9 cellular contexts compared by ENCODE assay signal in the genomic region with DNA sequence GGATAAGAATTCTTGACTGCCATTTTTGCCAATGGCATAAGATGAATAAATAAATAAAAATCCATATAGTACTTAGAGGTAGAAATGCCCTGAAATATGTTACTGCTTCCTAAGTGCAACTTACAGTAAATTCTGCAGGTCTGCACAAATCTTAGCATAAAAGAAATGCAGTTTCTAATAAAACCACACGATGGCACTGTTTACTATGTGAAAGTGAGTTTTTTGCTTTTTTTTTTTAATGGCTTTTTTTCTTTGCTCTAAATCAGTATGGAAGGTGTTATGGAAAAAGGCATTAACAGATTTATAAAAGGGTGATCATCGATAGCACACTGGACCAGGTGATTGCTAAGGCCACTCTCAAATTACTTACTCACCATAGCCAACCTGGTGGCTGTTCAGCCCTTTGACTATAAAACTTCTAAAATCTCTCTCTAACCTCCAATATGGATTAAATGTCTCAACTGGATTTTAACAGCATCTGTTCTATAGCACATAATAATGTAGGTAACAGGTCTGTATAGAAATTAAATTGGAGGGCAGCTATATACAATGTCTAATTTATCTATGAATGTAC. TPM values are rescaled to one million over a fixed set of nuclear protein-coding genes. Genes with fewer than 3 reads are reported as not detected.
DNase-seq lines count a peak whose midpoint lies in the region; TF ChIP-seq lines count a peak whose summit lies in the region.
"Had no signal": no experiment of that assay in that cellular context is flagged by ENCODE, and none has a peak within 500 bp of the region (broad histone marks: within the 10 kb centered on the region; RNA-seq: fewer than 3 reads in every experiment).

No MANE protein-coding gene starts in this region.

- no peak overlapping the region for H3K4me3 Mint-ChIP-seq in activated T-helper 2 cell treated with anti-CD3 and anti-CD28 coated beads, Interferon-gamma antibody, Interleukin-2, Interleukin-4, amounts not matched to agents 10 μg/mL and 5 μg/mL and 100 μg/mL, durations not matched to agents 14 hours and 24 hours and 36 hours (ENCODE audit: low read depth)
- H3K4me3 Mint-ChIP-seq: activated naive CD8-positive, alpha-beta T cell had no signal

- intact Hi-C loops in activated T-helper 2 cell treated with anti-CD3 and anti-CD28 coated beads, Interferon-gamma antibody, Interleukin-2, Interleukin-4, amounts not matched to agents 10 μg/mL and 5 μg/mL and 100 μg/mL, durations not matched to agents 14 hours and 24 hours and 36 hours (cut with micrococcal nuclease) = loop anchor here (2.0 to 5.0 kb wide), 2 partner anchors 46 to 865 kb away; a partner anchor contains a TSS

- peaks cover 7% of the 10 kb centered on the region for H3K4me1 Mint-ChIP-seq in activated T-helper 2 cell treated with anti-CD3 and anti-CD28 coated beads, Interferon-gamma antibody, Interleukin-2, Interleukin-4, amounts not matched to agents 10 μg/mL and 5 μg/mL and 100 μg/mL, durations not matched to agents 14 hours and 24 hours and 36 hours (ENCODE audit: low read depth)

- DNase-seq in NCI-H510A treated with DMSO at 0.1 percent for 48 hours (lab: John Stamatoyannopoulos, UW) (peak; percentile 2), NCI-H510A (lab: John Stamatoyannopoulos, UW) (no peak), NCI-H2107 treated with DMSO at 0.1 percent for 48 hours (lab: John Stamatoyannopoulos, UW; ENCODE audit: unreplicated experiment) (peak; percentile 34), astrocyte of the cerebellum (ENCODE audit: low read depth) (peak; percentile 53), kidney tubule cell (ENCODE audit: low spot score) (peak; percentile 38), Ammon's horn (ENCODE audit: low spot score) (no peak)
- DNase-seq in activated T-helper 2 cell treated with anti-CD3 and anti-CD28 coated beads, Interferon-gamma antibody, Interleukin-2, Interleukin-4, amounts not matched to agents 10 μg/mL and 5 μg/mL and 100 μg/mL, durations not matched to agents 14 hours and 24 hours and 36 hours (ENCODE audit: low spot score) = no peak
- no peak for DNase-seq in stimulated activated CD4-positive, alpha-beta T cell treated with anti-CD3 and anti-CD28 coated beads, Interleukin-12 subunit alpha, Interleukin-12 subunit beta, amount 100 ng/mL, for 4 hours

- H3K27ac Mint-ChIP-seq in activated T-helper 2 cell treated with anti-CD3 and anti-CD28 coated beads, Interferon-gamma antibody, Interleukin-2, Interleukin-4, amounts not matched to agents 10 μg/mL and 5 μg/mL and 100 μg/mL, durations not matched to agents 14 hours and 24 hours and 36 hours = no peak overlapping the region
- H3K27ac Mint-ChIP-seq: activated naive CD8-positive, alpha-beta T cell had no signal

- peak; percentile 36 for TF ChIP-seq CTCF in astrocyte of the cerebellum (IDR thresholded peaks at IDR 0.05; ENCODE audit: low read depth, low read length, missing control alignments)

- H3K9me3 Mint-ChIP-seq in activated T-helper 2 cell treated with anti-CD3 and anti-CD28 coated beads, Interferon-gamma antibody, Interleukin-2, Interleukin-4, amounts not matched to agents 10 μg/mL and 5 μg/mL and 100 μg/mL, durations not matched to agents 14 hours and 24 hours and 36 hours = no peaks in the 10 kb centered on the region

- H3K4me3 ChIP-seq in astrocyte of the cerebellum (ENCODE audit: low read depth, low read length) = no peak overlapping the region

- no peaks in the 10 kb centered on the region for H3K27me3 Mint-ChIP-seq in activated T-helper 2 cell treated with anti-CD3 and anti-CD28 coated beads, Interferon-gamma antibody, Interleukin-2, Interleukin-4, amounts not matched to agents 10 μg/mL and 5 μg/mL and 100 μg/mL, durations not matched to agents 14 hours and 24 hours and 36 hours (ENCODE audit: low read depth)
- H3K27me3 Mint-ChIP-seq: activated naive CD8-positive, alpha-beta T cell had no signal

- in situ Hi-C loops in astrocyte of the cerebellum (cut with HindIII; ENCODE audit: low sequenced_read_pairs) = no loop called here

- H3K36me3 Mint-ChIP-seq in activated T-helper 2 cell treated with anti-CD3 and anti-CD28 coated beads, Interferon-gamma antibody, Interleukin-2, Interleukin-4, amounts not matched to agents 10 μg/mL and 5 μg/mL and 100 μg/mL, durations not matched to agents 14 hours and 24 hours and 36 hours (ENCODE audit: low read depth) = peaks cover 60% of the 10 kb centered on the region
- H3K36me3 Mint-ChIP-seq: activated naive CD8-positive, alpha-beta T cell had no signal

RNA-seq across cellular contexts. Expression of a gene that starts 45.8 kb away (rescaled TPM):
- total RNA-seq in activated T-helper 2 cell treated with anti-CD3 and anti-CD28 coated beads, Interferon-gamma antibody, Interleukin-2, Interleukin-4, amounts not matched to agents 10 μg/mL and 5 μg/mL and 100 μg/mL, durations not matched to agents 14 hours and 24 hours and 36 hours = 201 and 203 TPM in 2 replicates

Comparison
In these comparisons a context has a peak if more than half of its experiments do, and no peak if none do; other contexts are left out.
1. DNase-seq: peak in NCI-H510A treated with DMSO at 0.1 percent for 48 hours (single experiment), NCI-H2107 treated with DMSO at 0.1 percent for 48 hours (single experiment), astrocyte of the cerebellum (single experiment) and kidney tubule cell (single experiment); none in NCI-H510A (single experiment), activated T-helper 2 cell treated with anti-CD3 and anti-CD28 coated beads, Interferon-gamma antibody, Interleukin-2, Interleukin-4, amounts not matched to agents 10 μg/mL and 5 μg/mL and 100 μg/mL, durations not matched to agents 14 hours and 24 hours and 36 hours (single experiment), Ammon's horn (single experiment) and stimulated activated CD4-positive, alpha-beta T cell treated with anti-CD3 and anti-CD28 coated beads, Interleukin-12 subunit alpha, Interleukin-12 subunit beta, amount 100 ng/mL, for 4 hours (single experiment).